ENCODE assay signal across 9 cellular contexts in the genomic region with DNA sequence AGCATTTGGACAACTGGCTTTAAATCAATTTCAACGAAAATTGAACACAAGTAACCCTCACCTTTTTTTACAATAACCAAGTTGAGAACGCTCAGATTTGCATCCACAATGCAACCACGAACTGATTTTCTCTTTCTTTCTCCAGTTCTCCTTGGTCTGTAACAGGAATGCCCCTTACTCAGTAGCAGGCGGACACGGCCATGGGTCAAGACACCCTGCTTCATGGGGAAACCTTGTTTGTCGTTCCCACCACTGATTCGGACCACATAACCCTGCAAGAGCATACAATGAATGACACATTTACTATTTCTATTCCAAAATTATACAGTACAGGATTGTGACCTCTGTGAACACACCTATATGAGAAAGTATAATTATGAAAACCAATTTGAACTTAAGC. TPM values are rescaled to one million over a fixed set of nuclear protein-coding genes. Genes with fewer than 3 reads are reported as not detected.
DNase-seq lines count a peak whose midpoint lies in the region; ATAC-seq, FAIRE-seq and TF ChIP-seq lines count a peak whose summit lies in the region.
"Had no signal": no experiment of that assay in that cellular context is flagged by ENCODE, and none has a peak within 500 bp of the region (broad histone marks: within the 10 kb centered on the region; RNA-seq: fewer than 3 reads in every experiment).

No MANE protein-coding gene starts in this region.

- H3K36me3 ChIP-seq in heart right ventricle = peaks cover 0 to 60% (median 41%) of the 10 kb centered on the region in 9 donors
- H3K36me3 ChIP-seq in kidney (ENCODE audit: control insufficient read depth in 1 of 2, insufficient read depth in 2 of 2, low read length in 2 of 2) = peaks cover 17 to 46% of the 10 kb centered on the region in 2 donors

- H3K4me1 Mint-ChIP-seq in type B pancreatic cell (ENCODE audit: unreplicated experiment) = peaks cover 23% of the 10 kb centered on the region

- peak overlapping the region; percentile 100 for H3K27ac Mint-ChIP-seq in activated naive CD4-positive, alpha-beta T cell treated with anti-CD3 and anti-CD28 coated beads, Interleukin-2, amount 50 U/mL, for 72 hours
- H3K27ac Mint-ChIP-seq in type B pancreatic cell = peak overlapping the region; percentile 99

- H3K9me3 ChIP-seq in heart right ventricle = no peaks in the 10 kb centered on the region
- no peaks in the 10 kb centered on the region for H3K9me3 ChIP-seq in kidney (ENCODE audit: control insufficient read depth in 1 of 2, low read length in 2 of 2)

- peak overlapping the region; percentile 93 to 97 for H3K9ac ChIP-seq in kidney (ENCODE audit: low read length in 2 of 2)

- peak overlapping the region; percentile 100 for H3K4me3 Mint-ChIP-seq in type B pancreatic cell

- TF ChIP-seq POLR2A in lower leg skin (IDR thresholded peaks at IDR 0.05) = no peak

- peaks cover 0 to 40% (median 27%) of the 10 kb centered on the region in 9 donors for H3K4me1 ChIP-seq in heart right ventricle
- H3K4me1 ChIP-seq in kidney (ENCODE audit: control insufficient read depth in 1 of 2, insufficient read depth in 1 of 2, low read depth in 1 of 2, low read length in 2 of 2) = peaks cover 18 to 30% of the 10 kb centered on the region in 2 donors

- peak overlapping the region in 9 of 10 donors; percentile 56 to 86 (median 73) for H3K4me3 ChIP-seq in heart right ventricle
- H3K4me3 ChIP-seq in kidney (ENCODE audit: low read length in 2 of 2) = peak overlapping the region; percentile 96 to 99
- no peak overlapping the region for H3K4me3 ChIP-seq in lower leg skin (ENCODE audit: low read depth, poor library complexity, severe bottlenecking)

- H3K36me3 Mint-ChIP-seq in activated naive CD4-positive, alpha-beta T cell treated with anti-CD3 and anti-CD28 coated beads, Interleukin-2, amount 50 U/mL, for 72 hours = peaks cover 54 to 76% of the 10 kb centered on the region in 2 donors
- H3K36me3 Mint-ChIP-seq in type B pancreatic cell = peaks cover 43% of the 10 kb centered on the region

- no peaks in the 10 kb centered on the region for H3K27me3 ChIP-seq in heart right ventricle

- H3K27me3 Mint-ChIP-seq in type B pancreatic cell = no peaks in the 10 kb centered on the region

- no peaks in the 10 kb centered on the region for H3K9me3 Mint-ChIP-seq in activated naive CD4-positive, alpha-beta T cell treated with anti-CD3 and anti-CD28 coated beads, Interleukin-2, amount 50 U/mL, for 72 hours
- no peaks in the 10 kb centered on the region for H3K9me3 Mint-ChIP-seq in type B pancreatic cell

- ATAC-seq in heart right ventricle = no peak
- ATAC-seq in Right ventricle myocardium inferior = no peak
- ATAC-seq in activated naive CD4-positive, alpha-beta T cell treated with anti-CD3 and anti-CD28 coated beads, Interleukin-2, amount 50 U/mL, for 72 hours = no peak
- no peak for ATAC-seq in HG03025 (IDR thresholded peaks at IDR 0.05; ENCODE audit: low FRiP score, unreplicated experiment)

- WGBS in heart right ventricle, 2 donors = 37 to 48% methylated on average over 7 of the region's 7 CpGs
- WGBS in lower leg skin, 2 donors = 42 to 53% methylated on average over 7 of the region's 7 CpGs

- FAIRE-seq in kidney (lab: Jason Lieb, UNC) = no peak

- TF ChIP-seq CTCF in heart right ventricle (IDR thresholded peaks at IDR 0.05) (no peak), kidney (IDR thresholded peaks at IDR 0.05; ENCODE audit: borderline replicate concordance, extremely low read depth, insufficient read depth) (no peak), type B pancreatic cell (conservative IDR thresholded peaks at IDR 0.05) (no peak), lower leg skin (IDR thresholded peaks at IDR 0.05) (no peak)

- intact Hi-C loops in heart right ventricle (cut with DNase I) = loop anchor here in 4 of 10 donors (10.0 kb wide), 4 partner anchors 66 to 294 kb away; no protein-coding TSS in a partner anchor
- intact Hi-C loops in Right ventricle myocardium inferior (cut with DNase I) = loop anchor here (10.0 kb wide), 2 partner anchors 144 to 294 kb away; partner anchors contain the start of gene DENND4C
- intact Hi-C loops in kidney (cut with DNase I) = no loop called here
- intact Hi-C loops in lower leg skin (cut with DNase I; ENCODE audit: low total_unique reads) = no loop called here

- H3K27ac ChIP-seq in heart right ventricle (peak overlapping the region in 7 of 10 donors; percentile 85 to 96 (median 93)), kidney (ENCODE audit: low read depth in 2 of 2, low read length in 2 of 2) (no peak overlapping the region)

- DNase-seq in heart right ventricle (no peak), Right ventricle myocardium inferior (ENCODE audit: missing footprints) (no peak), kidney (no peak), type B pancreatic cell (ENCODE audit: extremely low spot score, unreplicated experiment) (no peak), NCI-H82 treated with DMSO at 0.1 percent for 48 hours (lab: John Stamatoyannopoulos, UW; ENCODE audit: unreplicated experiment) (no peak), lower leg skin (ENCODE audit: low spot score in 2 of 2) (no peak)
- DNase-seq in activated naive CD4-positive, alpha-beta T cell treated with anti-CD3 and anti-CD28 coated beads, Interleukin-2, amount 50 U/mL, for 72 hours (ENCODE audit: low spot score in 2 of 2) = no peak
- DNase-seq: GF-D8 had no signal

RNA-seq across cellular contexts. Expression of gene RPS6, which starts 1.4 kb away (rescaled TPM):
- total RNA-seq in heart right ventricle (1,000 to 10,000 TPM in 2 of 10 donors, 100 to 1,000 TPM in 8; 741 to 1,132 (median 846) TPM), Right ventricle myocardium inferior (991 TPM), kidney (1,928 TPM), type B pancreatic cell (ENCODE audit: low replicate concordance) (2,791 and 2,920 TPM in 2 replicates), lower leg skin (1,000 to 10,000 TPM; 1,916 to 2,563 (median 2,292) TPM)
- polyA plus RNA-seq in heart right ventricle (1,000 to 10,000 TPM; 1,705 to 2,340 TPM), kidney (ENCODE audit: insufficient read depth, low read depth, low replicate concordance) (2,431 TPM)
- 1,000 to 10,000 TPM; 2,954 to 3,448 TPM for total RNA-seq in activated naive CD4-positive, alpha-beta T cell treated with anti-CD3 and anti-CD28 coated beads, Interleukin-2, amount 50 U/mL, for 72 hours

RNA-seq across cellular contexts. Expression of gene ACER2, which starts 30.2 kb away (rescaled TPM):
- total RNA-seq in heart right ventricle = 1 to 10 TPM; 1.7 to 8.7 (median 4.0) TPM
- polyA plus RNA-seq in heart right ventricle = under 1 TPM; 0.52 to 0.88 TPM
- 3.2 TPM for total RNA-seq in Right ventricle myocardium inferior
- 1 to 10 TPM; 1.2 to 4.3 TPM for total RNA-seq in activated naive CD4-positive, alpha-beta T cell treated with anti-CD3 and anti-CD28 coated beads, Interleukin-2, amount 50 U/mL, for 72 hours
- total RNA-seq in kidney = 4.2 TPM
- polyA plus RNA-seq in kidney (ENCODE audit: insufficient read depth, low read depth, low replicate concordance) = 0.28 TPM
- total RNA-seq in type B pancreatic cell (ENCODE audit: low replicate concordance) = 9.2 and 15.3 TPM in 2 replicates
- 10 to 100 TPM in 3 of 4 donors, 1 to 10 TPM in 1; 10.0 to 21.4 (median 18.4) TPM for total RNA-seq in lower leg skin

Comparison
In these comparisons a context has a peak if more than half of its experiments do, and no peak if none do; other contexts are left out.
1. H3K27ac ChIP-seq: peak in heart right ventricle (7 of 10); none in kidney (0 of 2).